8 cellular contexts compared by ENCODE assay signal in the genomic region with DNA sequence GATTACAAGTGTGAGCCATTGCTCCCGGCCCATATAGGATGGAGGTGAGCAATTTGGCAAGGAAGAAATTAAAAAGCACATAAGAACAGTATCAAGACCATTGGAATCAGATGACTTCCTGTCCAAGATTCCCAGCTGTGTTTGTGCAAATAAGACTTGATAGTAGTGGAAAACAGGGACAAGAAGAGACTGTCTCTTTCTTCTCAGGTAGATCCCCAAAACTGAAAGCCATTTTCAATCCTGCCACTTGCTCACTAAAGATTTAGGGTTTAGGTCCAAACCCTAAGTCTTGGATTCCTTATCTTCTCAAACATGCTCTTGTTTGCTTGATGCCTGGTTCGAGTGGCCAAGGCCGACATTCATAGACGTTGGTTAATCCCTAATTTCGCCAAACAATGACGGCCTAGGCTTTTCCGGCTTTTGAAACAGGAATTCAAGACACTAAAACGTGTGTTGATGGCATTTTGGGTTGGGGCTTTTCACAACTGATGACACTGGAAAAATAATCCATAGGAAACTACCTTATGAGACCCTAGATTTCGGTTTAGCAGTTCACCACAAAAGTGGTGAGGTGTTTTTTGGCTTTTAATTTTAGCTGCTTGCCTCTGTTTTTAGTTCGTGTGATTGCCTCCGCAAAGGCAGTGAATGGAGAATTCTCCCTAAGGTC. TPM values are rescaled to one million over a fixed set of nuclear protein-coding genes. Genes with fewer than 3 reads are reported as not detected.
DNase-seq lines count a peak whose midpoint lies in the region; ATAC-seq and TF ChIP-seq lines count a peak whose summit lies in the region.

No MANE protein-coding gene starts in this region.

- peaks cover 4% of the 10 kb centered on the region; the same call in 2 of the 3 replicates for H3K36me3 Mint-ChIP-seq in GM23338 (ENCODE audit: low read depth)

- no peaks in the 10 kb centered on the region for H3K9me3 ChIP-seq in esophagus muscularis mucosa

- H3K27ac ChIP-seq in GM23338 (ENCODE audit: low read depth) (peak overlapping the region; percentile 85), esophagus muscularis mucosa (replicated peaks in 1 of 4) (peak overlapping the region; percentile 76 to 100 (median 84)), rectal smooth muscle tissue (ENCODE audit: low read depth, low read length) (peak overlapping the region; percentile 63)

- no peaks in the 10 kb centered on the region for H3K36me3 ChIP-seq in GM23338 (ENCODE audit: insufficient read depth)
- peaks cover 0 to 6% (median 5%) of the 10 kb centered on the region in 4 donors for H3K36me3 ChIP-seq in esophagus muscularis mucosa
- H3K36me3 ChIP-seq in rectal smooth muscle tissue (ENCODE audit: control insufficient read depth, insufficient read depth, low read length): no peaks in the 10 kb centered on the region

- no peak for TF ChIP-seq EP300 in esophagus muscularis mucosa (IDR thresholded peaks at IDR 0.05)

- peaks cover 4% of the 10 kb centered on the region; the same call in 1 of the 2 replicates for H3F3A ChIP-seq in GM23338 (replicated peaks; ENCODE audit: low read depth)

- H3K4me3 Mint-ChIP-seq in GM23338: peak overlapping the region; percentile 90

- no peak overlapping the region for H2AFZ ChIP-seq in GM23338

- intact Hi-C loops in esophagus muscularis mucosa (cut with DNase I): no loop called here

- peaks cover 22% of the 10 kb centered on the region for H3K27me3 Mint-ChIP-seq in GM23338 (ENCODE audit: insufficient read depth, low read depth, poor library complexity)

- no peaks in the 10 kb centered on the region for H3K9me2 ChIP-seq in GM23338 (ENCODE audit: insufficient read depth)

- ATAC-seq in GM23338: no peak
- no peak for ATAC-seq in HG03354 (IDR thresholded peaks at IDR 0.05; ENCODE audit: poor library complexity, severe bottlenecking, unreplicated experiment)

- no peak for TF ChIP-seq CTCF in GM23338 (conservative IDR thresholded peaks at IDR 0.05; ENCODE audit: low read depth in 2 of 2)
- no peak for TF ChIP-seq CTCF in esophagus muscularis mucosa (IDR thresholded peaks at IDR 0.05)

- DNase-seq in GM23338 (ENCODE audit: low spot score) (no peak), SHP77 treated with DMSO at 0.1 percent for 48 hours (lab: John Stamatoyannopoulos, UW) (peak; percentile 11), esophagus muscularis mucosa (ENCODE audit: extremely low spot score) (no peak), midbrain (lab: John Stamatoyannopoulos, UW) (no peak), COLO829 (ENCODE audit: low spot score) (no peak), DMS153 (lab: John Stamatoyannopoulos, UW) (no peak)

- peaks cover 40% of the 10 kb centered on the region for H3K79me2 ChIP-seq in GM23338 (replicated peaks; ENCODE audit: insufficient read depth)

- H3K27me3 ChIP-seq in GM23338 (ENCODE audit: insufficient read depth) (no peaks in the 10 kb centered on the region), esophagus muscularis mucosa (no peaks in the 10 kb centered on the region), rectal smooth muscle tissue (ENCODE audit: control insufficient read depth, insufficient read depth, low read length) (no peaks in the 10 kb centered on the region)

- H3K4me1 Mint-ChIP-seq in GM23338: peaks cover 49% of the 10 kb centered on the region

- H3K4me1 ChIP-seq in GM23338 (ENCODE audit: insufficient read depth) (peaks cover 31% of the 10 kb centered on the region), esophagus muscularis mucosa (peaks cover 28 to 55% (median 47%) of the 10 kb centered on the region in 4 donors), rectal smooth muscle tissue (ENCODE audit: control insufficient read depth, insufficient read depth, low read length) (peaks cover 19% of the 10 kb centered on the region)

- peaks cover 20% of the 10 kb centered on the region for H4K20me1 ChIP-seq in GM23338 (replicated peaks; ENCODE audit: insufficient read depth)

- 20% methylated on average over 11 of the region's 11 CpGs for WGBS in esophagus muscularis mucosa

- H3K9me3 Mint-ChIP-seq in GM23338: no peaks in the 10 kb centered on the region

- H3K4me3 ChIP-seq in GM23338 (peak overlapping the region; percentile 35), esophagus muscularis mucosa (peak overlapping the region; percentile 36 to 89 (median 46)), rectal smooth muscle tissue (ENCODE audit: low read length) (peak overlapping the region; percentile 45)

- H3K27ac Mint-ChIP-seq in GM23338: peak overlapping the region; percentile 100

- H3K4me2 ChIP-seq in GM23338: peak overlapping the region; percentile 51

- H3K9ac ChIP-seq in rectal smooth muscle tissue (ENCODE audit: low read length): no peak overlapping the region

- no peak for TF ChIP-seq POLR2A in esophagus muscularis mucosa (IDR thresholded peaks at IDR 0.05; ENCODE audit: low read depth)

TF ChIP-seq in GM23338, 12 proteins besides CTCF, POLR2A, EP300 and RAD21 (continues in another document):
- TF ChIP-seq POLR2AphosphoS5 (IDR thresholded peaks at IDR 0.05; ENCODE audit: low read depth): no peak
- TF ChIP-seq ZNF114 (CRISPR knock-in tag; IDR thresholded peaks at IDR 0.05): no peak
- TF ChIP-seq EZH2 (IDR thresholded peaks at IDR 0.05; ENCODE audit: low read depth, unreplicated experiment): no peak
- no peak for TF ChIP-seq CREB1 (CRISPR knock-in tag; IDR thresholded peaks at IDR 0.05; ENCODE audit: low read depth)
- no peak for TF ChIP-seq EZH2phosphoT487 (IDR thresholded peaks at IDR 0.05; ENCODE audit: unreplicated experiment)
- TF ChIP-seq STAT1 (IDR thresholded peaks at IDR 0.05; ENCODE audit: unreplicated experiment): no peak
- TF ChIP-seq REST (IDR thresholded peaks at IDR 0.05; ENCODE audit: unreplicated experiment): no peak
- no peak for TF ChIP-seq ZNF331 (CRISPR knock-in tag; IDR thresholded peaks at IDR 0.05; ENCODE audit: low read depth)
- no peak for TF ChIP-seq NANOG (IDR thresholded peaks at IDR 0.05; ENCODE audit: borderline replicate concordance)
- no peak for TF ChIP-seq JUNB (IDR thresholded peaks at IDR 0.05; ENCODE audit: unreplicated experiment)
- TF ChIP-seq, protein P1, sequence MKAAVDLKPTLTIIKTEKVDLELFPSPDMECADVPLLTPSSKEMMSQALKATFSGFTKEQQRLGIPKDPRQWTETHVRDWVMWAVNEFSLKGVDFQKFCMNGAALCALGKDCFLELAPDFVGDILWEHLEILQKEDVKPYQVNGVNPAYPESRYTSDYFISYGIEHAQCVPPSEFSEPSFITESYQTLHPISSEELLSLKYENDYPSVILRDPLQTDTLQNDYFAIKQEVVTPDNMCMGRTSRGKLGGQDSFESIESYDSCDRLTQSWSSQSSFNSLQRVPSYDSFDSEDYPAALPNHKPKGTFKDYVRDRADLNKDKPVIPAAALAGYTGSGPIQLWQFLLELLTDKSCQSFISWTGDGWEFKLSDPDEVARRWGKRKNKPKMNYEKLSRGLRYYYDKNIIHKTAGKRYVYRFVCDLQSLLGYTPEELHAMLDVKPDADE (IDR thresholded peaks at IDR 0.05): no peak

RNA-seq across cellular contexts. Expression of gene GTPBP1, which starts 1.0 kb away (rescaled TPM):
- 79.9 and 88.4 TPM in 2 replicates for total RNA-seq in GM23338 (2014; rRNA removed; shearing (Covaris generic))
- 27.2 and 31.0 TPM in 2 replicates for polyA plus RNA-seq in GM23338 (2016; fragmentation: Nextera tagmentation; extraction: Ambion mirVana)
- total RNA-seq in esophagus muscularis mucosa: 10 to 100 TPM; 35.7 to 62.5 (median 50.6) TPM

RNA-seq across cellular contexts. Expression of gene JOSD1, which starts 4.0 kb away (rescaled TPM):
- 16.1 and 19.7 TPM in 2 replicates for total RNA-seq in GM23338 (2014; rRNA removed; shearing (Covaris generic))
- 4.6 and 5.5 TPM in 2 replicates for polyA plus RNA-seq in GM23338 (2016; fragmentation: Nextera tagmentation; extraction: Ambion mirVana)
- total RNA-seq in esophagus muscularis mucosa: 10 to 100 TPM; 49.4 to 76.9 (median 59.4) TPM

RNA-seq across cellular contexts. Expression of gene TOMM22, which starts 22.9 kb away (rescaled TPM):
- total RNA-seq in GM23338 (2014; rRNA removed; shearing (Covaris generic)): 84.0 and 87.0 TPM in 2 replicates
- polyA plus RNA-seq in GM23338 (2016; fragmentation: Nextera tagmentation; extraction: Ambion mirVana): 125 and 131 TPM in 2 replicates
- total RNA-seq in esophagus muscularis mucosa: 10 to 100 TPM; 25.7 to 36.8 (median 32.2) TPM

RNA-seq across cellular contexts. Expression of gene CBY1, which starts 48.3 kb away (rescaled TPM):
- 12.8 and 13.2 TPM in 2 replicates for total RNA-seq in GM23338 (2014; rRNA removed; shearing (Covaris generic))
- polyA plus RNA-seq in GM23338 (2016; fragmentation: Nextera tagmentation; extraction: Ambion mirVana): 36.1 and 36.4 TPM in 2 replicates
- total RNA-seq in esophagus muscularis mucosa: 10 to 100 TPM; 25.2 to 36.9 (median 33.9) TPM

RNA-seq across cellular contexts. Expression of gene FAM227A, which starts 48.5 kb away (rescaled TPM):
- total RNA-seq in GM23338 (2014; rRNA removed; shearing (Covaris generic)): 6.1 and 11.0 TPM in 2 replicates
- 4.3 and 5.8 TPM in 2 replicates for polyA plus RNA-seq in GM23338 (2016; fragmentation: Nextera tagmentation; extraction: Ambion mirVana)
- total RNA-seq in esophagus muscularis mucosa: 1 to 10 TPM in 1 of 4 donors, under 1 TPM in 3; 0.33 to 2.9 (median 0.86) TPM
